Comparison of ENCODE assay signal across 22 cellular contexts in the genomic region with DNA sequence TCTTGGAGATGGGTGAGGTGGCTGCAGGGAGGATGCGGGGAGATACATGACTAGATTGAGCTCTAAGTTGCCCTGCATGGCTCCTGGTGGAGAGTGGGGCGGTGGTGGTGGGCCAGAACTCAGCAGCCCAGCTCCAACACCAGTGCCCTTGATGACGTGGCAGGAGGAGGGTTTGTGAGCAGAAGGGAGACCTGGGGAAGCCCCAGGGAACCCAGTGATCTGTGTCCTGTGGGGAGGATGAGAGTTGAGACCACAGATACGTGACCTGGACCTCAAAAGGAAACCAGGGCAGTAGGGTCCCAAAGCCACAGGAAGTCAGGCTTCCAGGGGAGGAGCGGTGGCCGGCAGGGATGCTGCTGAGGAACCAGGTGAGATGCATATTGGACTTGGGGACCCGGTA.
DNase-seq lines count a peak whose midpoint lies in the region; ATAC-seq and TF ChIP-seq lines count a peak whose summit lies in the region.
"Had no signal": no experiment of that assay in that cellular context is flagged by ENCODE, and none has a peak within 500 bp of the region (broad histone marks: within the 10 kb centered on the region; RNA-seq: fewer than 3 reads in every experiment).

No MANE protein-coding gene starts in this region.

- no peaks in the 10 kb centered on the region for H3K9me3 Mint-ChIP-seq in activated T-cell treated with anti-CD3 and anti-CD28 coated beads, Interleukin-2, amount 50 U/mL, for 4 hours
- H3K9me3 Mint-ChIP-seq: H9 had no signal

- no peaks in the 10 kb centered on the region for H3K36me3 Mint-ChIP-seq in activated T-cell treated with anti-CD3 and anti-CD28 coated beads, Interleukin-2, amount 50 U/mL, for 4 hours (ENCODE audit: insufficient read depth)
- H3K36me3 Mint-ChIP-seq: activated naive CD8-positive, alpha-beta T cell; immature natural killer cell; naive thymus-derived CD4-positive, alpha-beta T cell had no signal

- CTCF ChIA-PET in HEK293T (lab: Yijun Ruan, JAX) = no interaction called here

- POLR2A ChIA-PET in HEK293T (lab: Yijun Ruan, JAX) = no interaction called here

- H3K27me3 Mint-ChIP-seq in activated T-cell treated with anti-CD3 and anti-CD28 coated beads, Interleukin-2, amount 50 U/mL, for 4 hours (ENCODE audit: low read depth) = peaks cover 13% of the 10 kb centered on the region
- H3K27me3 Mint-ChIP-seq: B cell had no signal

- DNase-seq in glomerular visceral epithelial cell (ENCODE audit: extremely low spot score) = peak; percentile 75
- no peak for DNase-seq in HEK293T (ENCODE audit: extremely low spot score)
- no peak for DNase-seq in activated T-cell treated with anti-CD3 and anti-CD28 coated beads, Interleukin-2, amount 50 U/mL, for 4 hours
- DNase-seq in anterior cingulate cortex (lab: John Stamatoyannopoulos, UW) = no peak
- no peak for DNase-seq in dermis blood vessel endothelial cell
- DNase-seq: activated CD4-positive, alpha-beta T cell treated with anti-CD3 and anti-CD28 coated beads for 48 hours; activated T-cell treated with anti-CD3 and anti-CD28 coated beads for 4 hours; dorsolateral prefrontal cortex; glutamatergic neuron; H9; immature natural killer cell; naive thymus-derived CD4-positive, alpha-beta T cell; NCI-H1694; NCI-H524; OCI-M1; stimulated activated CD4-positive, alpha-beta T cell treated with anti-CD3 and anti-CD28 coated beads, Interleukin-4, amount 100 ng/mL, for 4 hours; transverse colon had no signal

- peak; percentile 77 for ATAC-seq in GM18909 (IDR thresholded peaks at IDR 0.05; ENCODE audit: poor library complexity, unreplicated experiment)
- ATAC-seq in GM21737 (IDR thresholded peaks at IDR 0.05; ENCODE audit: unreplicated experiment) = peak; percentile 71
- peak; percentile 70 for ATAC-seq in HG03354 (IDR thresholded peaks at IDR 0.05; ENCODE audit: poor library complexity, severe bottlenecking, unreplicated experiment)
- ATAC-seq in activated T-cell treated with anti-CD3 and anti-CD28 coated beads, Interleukin-2, amount 50 U/mL, for 4 hours = no peak
- ATAC-seq: naive thymus-derived CD4-positive, alpha-beta T cell had no signal

- no peak overlapping the region for H3K4me3 Mint-ChIP-seq in activated T-cell treated with anti-CD3 and anti-CD28 coated beads, Interleukin-2, amount 50 U/mL, for 4 hours
- H3K4me3 Mint-ChIP-seq: activated naive CD8-positive, alpha-beta T cell; B cell; H9; immature natural killer cell; naive thymus-derived CD4-positive, alpha-beta T cell had no signal

- no peaks in the 10 kb centered on the region for H3K4me1 Mint-ChIP-seq in activated T-cell treated with anti-CD3 and anti-CD28 coated beads, Interleukin-2, amount 50 U/mL, for 4 hours (ENCODE audit: low read depth)
- H3K4me1 Mint-ChIP-seq: B cell, immature natural killer cell had no signal

TF ChIP-seq in HEK293T, 16 proteins besides CTCF, POLR2A, EP300 and RAD21:
- no peak for TF ChIP-seq SUZ12 (IDR thresholded peaks at IDR 0.05)
- TF ChIP-seq ARNT (IDR thresholded peaks at IDR 0.05) = no peak
- no peak for TF ChIP-seq ZNF384 (IDR thresholded peaks at IDR 0.05)
- TF ChIP-seq, protein P1, sequence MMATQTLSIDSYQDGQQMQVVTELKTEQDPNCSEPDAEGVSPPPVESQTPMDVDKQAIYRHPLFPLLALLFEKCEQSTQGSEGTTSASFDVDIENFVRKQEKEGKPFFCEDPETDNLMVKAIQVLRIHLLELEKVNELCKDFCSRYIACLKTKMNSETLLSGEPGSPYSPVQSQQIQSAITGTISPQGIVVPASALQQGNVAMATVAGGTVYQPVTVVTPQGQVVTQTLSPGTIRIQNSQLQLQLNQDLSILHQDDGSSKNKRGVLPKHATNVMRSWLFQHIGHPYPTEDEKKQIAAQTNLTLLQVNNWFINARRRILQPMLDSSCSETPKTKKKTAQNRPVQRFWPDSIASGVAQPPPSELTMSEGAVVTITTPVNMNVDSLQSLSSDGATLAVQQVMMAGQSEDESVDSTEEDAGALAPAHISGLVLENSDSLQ (IDR thresholded peaks at IDR 0.05) = no peak
- TF ChIP-seq FOXK2 (IDR thresholded peaks at IDR 0.05) = no peak
- TF ChIP-seq TARDBP (IDR thresholded peaks at IDR 0.05) = no peak
- no peak for TF ChIP-seq L3MBTL2 (conservative IDR thresholded peaks at IDR 0.05)
- no peak for TF ChIP-seq HDGF (IDR thresholded peaks at IDR 0.05; ENCODE audit: borderline replicate concordance)
- TF ChIP-seq FOXA1 (IDR thresholded peaks at IDR 0.05) = no peak
- no peak for TF ChIP-seq CTBP1 (IDR thresholded peaks at IDR 0.05; ENCODE audit: borderline replicate concordance)
- TF ChIP-seq BHLHE40 (IDR thresholded peaks at IDR 0.05; ENCODE audit: borderline replicate concordance) = no peak
- TF ChIP-seq NFRKB (IDR thresholded peaks at IDR 0.05) = no peak
- TF ChIP-seq ELF4 (IDR thresholded peaks at IDR 0.05) = no peak
- no peak for TF ChIP-seq FOXM1 (IDR thresholded peaks at IDR 0.05; ENCODE audit: borderline replicate concordance)
- TF ChIP-seq LEF1 (IDR thresholded peaks at IDR 0.05; ENCODE audit: borderline replicate concordance) = no peak
- TF ChIP-seq SP1 (IDR thresholded peaks at IDR 0.05) = no peak

Comparison
In these comparisons a context has a peak if more than half of its experiments do, and no peak if none do; other contexts are left out.
1. ATAC-seq: peak in GM18909 (single experiment), GM21737 (single experiment) and HG03354 (single experiment); none in activated T-cell treated with anti-CD3 and anti-CD28 coated beads, Interleukin-2, amount 50 U/mL, for 4 hours (0 of 2).